16 cellular contexts compared by ENCODE assay signal in genomic region chr17:66230918-66231543, GRCh38. TPM values are rescaled to one million over a fixed set of nuclear protein-coding genes. Genes with fewer than 3 reads are reported as not detected.
"Had no signal": no experiment of that assay in that cellular context is flagged by ENCODE, and none has a peak within 500 bp of the region (broad histone marks: within the 10 kb centered on the region; RNA-seq: fewer than 3 reads in every experiment).

No MANE protein-coding gene starts in this region.

- H3K4me1 ChIP-seq: ascending aorta, heart right ventricle, tibial artery had no signal

- H3K27me3 ChIP-seq: ascending aorta, heart right ventricle, ovary, tibial artery had no signal

- H3K36me3 ChIP-seq: ascending aorta, heart right ventricle, ovary, tibial artery had no signal

- H3K4me3 ChIP-seq: ascending aorta, heart right ventricle, ovary, skin epidermis, tibial artery had no signal

- DNase-seq: activated CD4-positive, alpha-beta memory T cell treated with anti-CD3 and anti-CD28 coated beads for 36 hours; activated naive CD8-positive, alpha-beta T cell treated with anti-CD3 and anti-CD28 coated beads, Interleukin-2, amount 10 ng/mL, durations not matched to agents 7 days and 5 days; activated T-cell treated with anti-CD3 and anti-CD28 coated beads, Interleukin-2, amount 50 U/mL, for 4 hours; heart right ventricle; kidney; ovary; tibial artery had no signal

- H3K27ac ChIP-seq: ascending aorta, heart right ventricle, ovary, skin epidermis, tibial artery had no signal

- H3K9me3 ChIP-seq: ascending aorta, heart right ventricle, ovary, tibial artery had no signal

RNA-seq across cellular contexts. Expression of gene APOH, which starts 1.8 kb away (rescaled TPM):
- total RNA-seq: activated CD4-positive, alpha-beta memory T cell treated with anti-CD3 and anti-CD28 coated beads for 36 hours; activated naive CD8-positive, alpha-beta T cell treated with anti-CD3 and anti-CD28 coated beads, Interleukin-2, amount 10 ng/mL, durations not matched to agents 7 days and 5 days; chondrocyte; dermis microvascular lymphatic vessel endothelial cell; frontal cortex; kidney; lower leg skin; mesothelial cell of epicardium; myocyte; neural crest cell had no signal
- polyA plus RNA-seq: heart right ventricle had no signal
